In genomic region chr5:163755505-163755904, GRCh38 we compare ENCODE assay signal across 8 cellular contexts.
"Had no signal": no experiment of that assay in that cellular context is flagged by ENCODE, and none has a peak within 500 bp of the region (broad histone marks: within the 10 kb centered on the region; RNA-seq: fewer than 3 reads in every experiment).

No MANE protein-coding gene starts in this region.

- FAIRE-seq: G401.6, GM12878, GM12891, GM12892, GM18507, GM19239 had no signal

- DNase-seq: GDM1, GF-D8 had no signal

- ATAC-seq: GM12878 had no signal

- H3K4me3 ChIP-seq: GM12878 had no signal
